Comparison of ENCODE assay signal across 11 cellular contexts in the genomic region with DNA sequence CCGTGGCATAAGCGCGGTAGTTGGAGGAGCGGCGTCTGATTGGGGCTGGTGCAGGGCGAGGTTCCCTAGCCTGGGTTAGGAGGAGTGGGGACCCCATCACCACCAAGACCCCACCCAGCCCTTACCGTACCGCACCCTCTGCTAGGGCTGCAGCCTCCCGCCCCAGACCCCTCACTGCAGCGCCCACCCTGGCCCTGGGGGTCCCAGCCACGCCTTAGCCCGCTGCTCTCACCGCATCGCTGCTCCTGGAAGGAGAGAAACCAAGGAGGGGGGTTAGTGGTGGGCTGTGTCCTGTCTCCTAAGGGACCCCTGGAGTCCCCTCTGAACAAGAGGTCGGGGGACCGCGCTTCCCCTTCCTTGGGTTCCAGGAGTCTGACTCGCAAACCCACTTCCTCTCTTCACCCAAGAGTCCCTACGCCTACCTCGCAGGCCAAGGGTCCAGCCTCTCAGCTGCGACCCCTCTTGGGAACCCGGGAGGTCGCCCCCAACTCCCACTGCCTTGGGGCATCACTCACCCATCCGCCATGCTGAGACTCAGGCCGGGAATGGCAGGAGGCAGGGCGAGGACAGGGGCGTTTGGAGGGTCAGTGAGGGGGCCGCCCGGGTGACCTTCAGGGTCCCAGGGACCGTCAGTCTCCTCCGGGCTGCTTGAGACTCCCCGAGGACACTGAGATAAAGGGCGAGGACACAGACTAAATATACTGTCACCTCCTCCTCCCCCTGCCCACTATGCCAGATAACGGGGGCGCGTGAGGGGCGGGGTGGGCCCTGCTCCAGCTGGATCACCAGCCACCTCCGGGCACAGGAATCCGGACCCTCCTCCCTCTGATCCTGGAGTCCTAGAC. TPM values are rescaled to one million over a fixed set of nuclear protein-coding genes. Genes with fewer than 3 reads are reported as not detected.
DNase-seq lines count a peak whose midpoint lies in the region; ATAC-seq and TF ChIP-seq lines count a peak whose summit lies in the region.
"Had no signal": no experiment of that assay in that cellular context is flagged by ENCODE, and none has a peak within 500 bp of the region (broad histone marks: within the 10 kb centered on the region; RNA-seq: fewer than 3 reads in every experiment).

TNNI3 (minus strand) TSS at position 669 of the 845 bp plus-strand sequence; CDS start at position 526, 143 bp downstream.

- H2AK9ac ChIP-seq in IMR-90 (replicated peaks; ENCODE audit: low read depth, low read length, poor library complexity) = no peak within 1 kb of the TSS

- H3K9me3 ChIP-seq in BE2C (no peaks in the 10 kb centered on the region), IMR-90 (ENCODE audit: control insufficient read depth, insufficient read depth, low read length) (no peaks in the 10 kb centered on the region)
- H3K9me3 ChIP-seq: neutrophil had no signal

- H3K27me3 ChIP-seq in BE2C (peaks cover 13% of the 10 kb centered on the region), IMR-90 (ENCODE audit: control insufficient read depth, insufficient read depth, low read length) (peaks cover 40% of the 10 kb centered on the region)

- H2BK5ac ChIP-seq in IMR-90 (ENCODE audit: low read depth, low read length, poor library complexity, severe bottlenecking) = no peak within 1 kb of the TSS

- H3K9me3 Mint-ChIP-seq in nephron progenitor cell = peaks cover 8% of the 10 kb centered on the region

- POLR2A ChIA-PET in IMR-90 (lab: Charles Lee; ENCODE audit: unreplicated experiment) = no interaction called here

- no peak within 1 kb of the TSS for H4K91ac ChIP-seq in IMR-90 (ENCODE audit: insufficient read depth, low read depth, low read length)

- peaks cover 5% of the 10 kb centered on the region for H3K36me3 Mint-ChIP-seq in nephron progenitor cell (ENCODE audit: low read depth)
- H3K36me3 Mint-ChIP-seq: stimulated activated memory B cell treated with anti-CD40 and anti-IgM and Interleukin-4, amounts not matched to agents 10 μg/mL and 1 μg/mL and 100 μg/mL, for 72 hours had no signal

- H3K36me3 ChIP-seq in BE2C = no peaks in the 10 kb centered on the region
- H3K36me3 ChIP-seq in IMR-90 (ENCODE audit: control insufficient read depth, insufficient read depth, low read length) = no peaks in the 10 kb centered on the region
- H3K36me3 ChIP-seq: neutrophil had no signal

- no peak within 1 kb of the TSS for H2AK5ac ChIP-seq in IMR-90 (ENCODE audit: low read depth, low read length)

- no peak within 1 kb of the TSS for H3K14ac ChIP-seq in IMR-90 (replicated peaks; ENCODE audit: low read depth, low read length)

- no peaks in the 10 kb centered on the region for H4K20me1 ChIP-seq in IMR-90 (ENCODE audit: insufficient read depth, low read length)

- no peak for ATAC-seq in IMR-90 (ENCODE audit: low read depth)
- ATAC-seq in Right ventricle myocardium inferior = peak; percentile 43
- no peak for ATAC-seq in HG02852 (IDR thresholded peaks at IDR 0.05; ENCODE audit: unreplicated experiment)
- ATAC-seq: stimulated activated memory B cell treated with anti-CD40 and anti-IgM and Interleukin-4, amounts not matched to agents 10 μg/mL and 1 μg/mL and 100 μg/mL, for 72 hours had no signal

- no peak within 1 kb of the TSS for H3K4me2 ChIP-seq in IMR-90 (ENCODE audit: low read depth, low read length)

- no peak within 1 kb of the TSS for H3K23ac ChIP-seq in IMR-90 (ENCODE audit: low read depth, low read length)

- peak within 1 kb of the TSS; percentile 51 for H3K4me3 ChIP-seq in BE2C (ENCODE audit: low read depth, low read length)
- no peak within 1 kb of the TSS for H3K4me3 ChIP-seq in IMR-90 (ENCODE audit: insufficient read depth, low read depth, low read length)

- no peaks in the 10 kb centered on the region for H3K9me1 ChIP-seq in IMR-90 (ENCODE audit: insufficient read depth, low read length)

- CTCF ChIA-PET in IMR-90 (lab: Yijun Ruan, JAX) = no interaction called here

- no TSS peak for BruUV-seq in IMR-90 (replicated peaks; lab: Mats Ljungman, UMichigan)

- H4K5ac ChIP-seq in IMR-90 (ENCODE audit: low read depth, low read length) = no peak within 1 kb of the TSS

- no peak within 1 kb of the TSS for H2BK15ac ChIP-seq in IMR-90 (ENCODE audit: low read depth, low read length)

- no peak within 1 kb of the TSS for H3K4ac ChIP-seq in IMR-90 (ENCODE audit: low read depth, low read length)

- H3K18ac ChIP-seq in IMR-90 (ENCODE audit: low read depth, low read length) = no peak within 1 kb of the TSS

- H3K56ac ChIP-seq in IMR-90 (ENCODE audit: extremely low read depth, insufficient read depth, low read length) = no peak within 1 kb of the TSS

- H3K9ac ChIP-seq in IMR-90 (ENCODE audit: low read depth, low read length) = no peak within 1 kb of the TSS

- TF ChIP-seq POLR2A in IMR-90 (IDR thresholded peaks at IDR 0.05; ENCODE audit: low read depth, low read length) = no peak

- peak within 1 kb of the TSS; percentile 83 for H3K4me3 Mint-ChIP-seq in nephron progenitor cell
- H3K4me3 Mint-ChIP-seq: stimulated activated memory B cell treated with anti-CD40 and anti-IgM and Interleukin-4, amounts not matched to agents 10 μg/mL and 1 μg/mL and 100 μg/mL, for 72 hours had no signal

- H3K4me1 ChIP-seq in BE2C = no peaks in the 10 kb centered on the region
- H3K4me1 ChIP-seq in IMR-90 (ENCODE audit: control insufficient read depth, insufficient read depth, low read length) = peaks cover 2% of the 10 kb centered on the region; the same call in 1 of the 2 replicates

- H3K79me1 ChIP-seq in IMR-90 (ENCODE audit: low read depth in 1 of 2, low read length in 2 of 2) = no peaks in the 10 kb centered on the region

- H3K27ac Mint-ChIP-seq in nephron progenitor cell = no peak within 1 kb of the TSS
- H3K27ac Mint-ChIP-seq: stimulated activated memory B cell treated with anti-CD40 and anti-IgM and Interleukin-4, amounts not matched to agents 10 μg/mL and 1 μg/mL and 100 μg/mL, for 72 hours had no signal

- H2BK20ac ChIP-seq in IMR-90 (ENCODE audit: low read depth, low read length) = no peak within 1 kb of the TSS

- H2BK120ac ChIP-seq in IMR-90 (ENCODE audit: low read depth, low read length) = no peak within 1 kb of the TSS

- dilution Hi-C loops in IMR-90 (cut with HindIII; ENCODE audit: low sequenced_read_pairs, unreplicated experiment) = no loop called here

- TF ChIP-seq CTCF in BE2C (IDR thresholded peaks at IDR 0.05; ENCODE audit: low read depth, low read length) (no peak), IMR-90 (conservative IDR thresholded peaks at IDR 0.05; ENCODE audit: low read depth, low read length) (no peak), nephron progenitor cell (IDR thresholded peaks at IDR 0.05) (no peak)

- DNase-seq in BE2C = no peak
- DNase-seq in IMR-90 = no peak
- DNase-seq in Right ventricle myocardium inferior (ENCODE audit: missing footprints) = no peak
- no peak for DNase-seq in nephron progenitor cell
- DNase-seq in kidney tubule cell (ENCODE audit: low spot score) = no peak
- no peak for DNase-seq in medulla oblongata (ENCODE audit: extremely low spot score)
- no peak for DNase-seq in effector CD4-positive, alpha-beta T cell

- intact Hi-C loops in IMR-90 (cut with micrococcal nuclease) = no loop called here
- intact Hi-C loops in Right ventricle myocardium inferior (cut with DNase I) = loop anchor here (5.0 kb wide), 1 partner anchor 40 kb away; the partner anchor contains the start of gene PPP1R12C

- H3K4me1 Mint-ChIP-seq in nephron progenitor cell = peaks cover 23% of the 10 kb centered on the region

- H3K27me3 Mint-ChIP-seq in nephron progenitor cell (ENCODE audit: low read depth, poor library complexity) = peaks cover 65% of the 10 kb centered on the region

- in situ Hi-C loops in IMR-90 (cut with MboI; ENCODE audit: low sequenced_read_pairs) = no loop called here

- H2AFZ ChIP-seq in IMR-90 (replicated peaks; ENCODE audit: low read length, poor library complexity) = peak within 1 kb of the TSS; percentile 71

- H3K27ac ChIP-seq in IMR-90 (ENCODE audit: insufficient read depth, low read length) = no peak within 1 kb of the TSS
- H3K27ac ChIP-seq: C4-2B, neutrophil had no signal

- no peak for TF ChIP-seq RAD21 in IMR-90 (IDR thresholded peaks at IDR 0.05; ENCODE audit: low read length)

- H4K8ac ChIP-seq in IMR-90 (ENCODE audit: low read depth in 2 of 2, low read length in 2 of 2) = no peak within 1 kb of the TSS

- 50% methylated on average over 7 of the region's 39 CpGs; no CpG with 5 or more reads in 1 of the 2 experiments for WGBS in IMR-90 (ENCODE audit: extremely low coverage in 2 of 2, insufficient read length in 1 of 2), 2 experiments

TF ChIP-seq in IMR-90, 13 proteins besides CTCF, POLR2A, EP300 and RAD21 (continues in another document):
- TF ChIP-seq, protein P1, sequence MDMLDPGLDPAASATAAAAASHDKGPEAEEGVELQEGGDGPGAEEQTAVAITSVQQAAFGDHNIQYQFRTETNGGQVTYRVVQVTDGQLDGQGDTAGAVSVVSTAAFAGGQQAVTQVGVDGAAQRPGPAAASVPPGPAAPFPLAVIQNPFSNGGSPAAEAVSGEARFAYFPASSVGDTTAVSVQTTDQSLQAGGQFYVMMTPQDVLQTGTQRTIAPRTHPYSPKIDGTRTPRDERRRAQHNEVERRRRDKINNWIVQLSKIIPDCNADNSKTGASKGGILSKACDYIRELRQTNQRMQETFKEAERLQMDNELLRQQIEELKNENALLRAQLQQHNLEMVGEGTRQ (IDR thresholded peaks at IDR 0.05; ENCODE audit: low read depth, low read length) = no peak
- TF ChIP-seq CHD1 (IDR thresholded peaks at IDR 0.05; ENCODE audit: low read depth, low read length) (no peak), RFX5 (IDR thresholded peaks at IDR 0.05; ENCODE audit: low read depth, low read length) (no peak), MAZ (IDR thresholded peaks at IDR 0.05; ENCODE audit: borderline replicate concordance, low read depth, low read length) (no peak), NFE2L2 (IDR thresholded peaks at IDR 0.05; ENCODE audit: low read depth, low read length) (no peak), RCOR1 (IDR thresholded peaks at IDR 0.05; ENCODE audit: insufficient replicate concordance, low read length) (no peak), BHLHE40 (IDR thresholded peaks at IDR 0.05; ENCODE audit: low read depth, low read length) (no peak), FOS (IDR thresholded peaks at IDR 0.05; ENCODE audit: low read depth, low read length) (no peak)

RNA-seq across cellular contexts. Expression of gene TNNI3, which starts in this region (rescaled TPM):
- polyA plus RNA-seq in BE2C (2012; ENCODE audit: insufficient read depth, insufficient read length, low read depth) = 12.3 TPM
- total RNA-seq in IMR-90 (2012; rRNA removed) = not detected in 2 replicates
- polyA plus RNA-seq in IMR-90 (2012; rRNA removed) = not detected in 2 replicates
- polyA plus RNA-seq in IMR-90 (2012; cell fraction: cytosol; rRNA removed) = 0.09 and 0.24 TPM in 2 replicates
- polyA plus RNA-seq in IMR-90 (2012; cell fraction: nucleus; rRNA removed; ENCODE audit: low replicate concordance) = 0.26 and 0.28 TPM in 2 replicates
- total RNA-seq in Right ventricle myocardium inferior = 4,708 TPM

Comparison
In these comparisons a context has a peak if more than half of its experiments do, and no peak if none do; other contexts are left out.
1. RNA of gene TNNI3 (total RNA-seq): 4,708 TPM in Right ventricle myocardium inferior (single experiment); not detected in IMR-90; every median in the first group is over 1,000 times any median in the second.